ENCODE assay signal across 8 cellular contexts in the genomic region with DNA sequence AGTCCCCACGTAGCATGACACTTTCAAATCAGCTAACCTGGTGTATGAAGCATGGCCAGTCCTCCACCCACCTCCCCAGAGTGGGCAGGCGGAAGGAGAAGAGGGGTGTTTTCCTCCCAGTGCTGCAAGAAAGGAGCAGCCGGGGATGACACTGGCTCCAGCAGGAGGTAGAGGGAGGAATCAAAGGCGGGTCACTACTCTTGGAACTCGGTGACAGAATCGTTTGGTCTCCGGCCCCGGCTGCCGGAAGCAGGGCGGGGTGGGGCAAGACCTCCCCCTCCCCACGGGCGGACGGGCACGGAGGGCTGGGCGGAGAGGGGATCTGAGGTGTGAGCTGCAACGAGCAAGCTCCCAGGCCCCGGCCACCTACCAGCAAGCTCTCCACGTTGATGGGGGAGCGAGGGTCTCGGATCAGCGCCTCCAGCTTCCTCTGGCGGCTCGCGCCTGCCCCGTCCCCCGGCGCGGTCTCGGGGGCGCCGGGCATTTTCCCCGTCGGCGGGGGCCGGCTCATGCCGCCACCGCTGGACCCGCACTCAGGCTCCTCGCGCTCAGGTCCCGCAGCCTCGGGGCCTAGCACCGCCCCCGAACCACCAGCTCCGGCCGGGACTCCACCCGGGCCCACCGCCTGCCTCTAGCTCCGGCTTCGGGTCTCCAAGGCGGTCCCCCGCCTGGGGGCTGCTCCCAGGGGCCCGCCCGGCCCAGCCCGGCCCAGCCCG. TPM values are rescaled to one million over a fixed set of nuclear protein-coding genes. Genes with fewer than 3 reads are reported as not detected.
A peak's percentile ranks its signal among the peaks of the same experiment; 100 is the strongest.
DNase-seq lines count a peak whose midpoint lies in the region; ATAC-seq and TF ChIP-seq lines count a peak whose summit lies in the region.

No MANE protein-coding gene starts in this region.

- H3K27me3 ChIP-seq in upper lobe of right lung: no peaks in the 10 kb centered on the region

- H3K4me3 ChIP-seq in AG09309 (ENCODE audit: control insufficient read depth, low read depth, low read length) (peak overlapping the region; percentile 92), upper lobe of right lung (peak overlapping the region; percentile 77)

- TF ChIP-seq POLR2A in GM18526 (IDR thresholded peaks at IDR 0.05; ENCODE audit: extremely low read depth, insufficient read length): peak; percentile 15

- H3K27ac ChIP-seq in upper lobe of right lung: peak overlapping the region; percentile 99

- peak; percentile 36 for ATAC-seq in HG03025 (IDR thresholded peaks at IDR 0.05; ENCODE audit: low FRiP score, unreplicated experiment)
- ATAC-seq in activated T-cell treated with anti-CD3 and anti-CD28 coated beads, Interleukin-2, amount 50 U/mL, for 4 hours: peak; percentile 47 to 50
- peak; percentile 48 for ATAC-seq in upper lobe of right lung

- no peaks in the 10 kb centered on the region for H3K27me3 Mint-ChIP-seq in activated T-cell treated with anti-CD3 and anti-CD28 coated beads, Interleukin-2, amount 50 U/mL, for 4 hours (ENCODE audit: low read depth)
- no peaks in the 10 kb centered on the region for H3K27me3 Mint-ChIP-seq in nephron progenitor cell (ENCODE audit: low read depth, poor library complexity)

- no peaks in the 10 kb centered on the region for H3K9me3 ChIP-seq in upper lobe of right lung

- peak overlapping the region; percentile 99 for H3K27ac Mint-ChIP-seq in nephron progenitor cell

- peak overlapping the region; percentile 98 for H3K4me3 Mint-ChIP-seq in activated T-cell treated with anti-CD3 and anti-CD28 coated beads, Interleukin-2, amount 50 U/mL, for 4 hours
- H3K4me3 Mint-ChIP-seq in nephron progenitor cell: peak overlapping the region; percentile 94

- H3K4me1 Mint-ChIP-seq in activated T-cell treated with anti-CD3 and anti-CD28 coated beads, Interleukin-2, amount 50 U/mL, for 4 hours (ENCODE audit: low read depth): peaks cover 37% of the 10 kb centered on the region
- H3K4me1 Mint-ChIP-seq in nephron progenitor cell: peaks cover 68% of the 10 kb centered on the region

- no peaks in the 10 kb centered on the region for H3K36me3 Mint-ChIP-seq in activated T-cell treated with anti-CD3 and anti-CD28 coated beads, Interleukin-2, amount 50 U/mL, for 4 hours (ENCODE audit: insufficient read depth)
- peaks cover 14% of the 10 kb centered on the region for H3K36me3 Mint-ChIP-seq in nephron progenitor cell (ENCODE audit: low read depth)

- peaks cover 34% of the 10 kb centered on the region for H3K4me1 ChIP-seq in upper lobe of right lung

- intact Hi-C loops in upper lobe of right lung (cut with DNase I): no loop called here

- no peaks in the 10 kb centered on the region for H3K9me3 Mint-ChIP-seq in activated T-cell treated with anti-CD3 and anti-CD28 coated beads, Interleukin-2, amount 50 U/mL, for 4 hours
- H3K9me3 Mint-ChIP-seq in nephron progenitor cell: peaks cover 2% of the 10 kb centered on the region

- TF ChIP-seq CTCF in AG09309 (IDR thresholded peaks at IDR 0.05; ENCODE audit: control insufficient read depth, insufficient read depth, low read depth, low read length, missing control alignments) (no peak), nephron progenitor cell (IDR thresholded peaks at IDR 0.05) (no peak), upper lobe of right lung (IDR thresholded peaks at IDR 0.05) (no peak)

- no peaks in the 10 kb centered on the region for H3K36me3 ChIP-seq in upper lobe of right lung

- DNase-seq in AG09309 (ENCODE audit: low read depth) (no peak), NCI-H774 (lab: John Stamatoyannopoulos, UW) (peak; percentile 13), fibroblast of gingiva (ENCODE audit: low read depth) (peak; percentile 27), nephron progenitor cell (peak; percentile 71), upper lobe of right lung (peak; percentile 80)
- DNase-seq in activated T-cell treated with anti-CD3 and anti-CD28 coated beads, Interleukin-2, amount 50 U/mL, for 4 hours: peak; percentile 13

RNA-seq across cellular contexts. Expression of gene ROCK2, which starts 0.7 kb away (rescaled TPM):
- total RNA-seq in activated T-cell treated with anti-CD3 and anti-CD28 coated beads, Interleukin-2, amount 50 U/mL, for 4 hours: 10 to 100 TPM; 16.8 to 24.3 (median 18.3) TPM
- total RNA-seq in upper lobe of right lung: 63.5 TPM
